ENCODE assay signal across 14 cellular contexts in the genomic region with DNA sequence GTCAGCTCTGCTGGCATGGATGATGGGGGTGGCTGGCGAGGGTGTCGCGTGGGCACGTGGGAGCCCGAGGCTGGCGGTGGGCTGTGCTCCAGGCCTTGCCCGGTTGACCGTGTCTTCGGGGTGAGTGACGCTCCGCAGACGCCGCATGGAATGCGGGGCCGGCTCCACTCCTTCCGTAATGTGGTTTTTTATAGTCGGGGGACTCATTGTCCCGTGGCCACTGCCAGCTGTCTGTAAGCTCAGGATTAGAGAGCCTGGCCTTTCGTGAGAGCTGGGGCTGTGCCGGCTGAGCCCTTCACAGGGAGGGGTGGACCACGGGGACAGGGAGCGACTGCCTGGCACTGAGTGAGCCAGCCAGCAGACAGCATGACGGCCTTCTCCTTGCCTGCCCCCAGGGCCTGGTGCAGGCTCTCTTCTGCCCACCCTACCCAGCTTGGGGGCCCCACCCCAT. TPM values are rescaled to one million over a fixed set of nuclear protein-coding genes. Genes with fewer than 3 reads are reported as not detected.
DNase-seq lines count a peak whose midpoint lies in the region; ATAC-seq, FAIRE-seq and TF ChIP-seq lines count a peak whose summit lies in the region.
"Had no signal": no experiment of that assay in that cellular context is flagged by ENCODE, and none has a peak within 500 bp of the region (broad histone marks: within the 10 kb centered on the region; RNA-seq: fewer than 3 reads in every experiment).

No MANE protein-coding gene starts in this region.

- H3K4me3 ChIP-seq in SJCRH30: no peak overlapping the region
- H3K4me3 ChIP-seq in kidney (ENCODE audit: low read length in 2 of 2): no peak overlapping the region

- DNase-seq in GM03348 (ENCODE audit: low spot score) (peak; percentile 62), SJCRH30 (peak; percentile 90 to 92), left cardiac atrium (peak; percentile 80), kidney (no peak), urothelium cell line (ENCODE audit: low spot score) (no peak), GM12891 (ENCODE audit: insufficient read length, low spot score) (no peak)
- DNase-seq: activated CD8-positive, alpha-beta memory T cell treated with anti-CD3 and anti-CD28 coated beads for 24 hours; DND-41; effector memory CD8-positive, alpha-beta T cell; NCI-H1436 treated with DMSO at 0.1 percent for 48 hours had no signal

- H3K27ac Mint-ChIP-seq in stimulated activated memory B cell treated with anti-CD40 and anti-IgM and Interleukin-4, amounts not matched to agents 10 μg/mL and 1 μg/mL and 100 μg/mL, for 72 hours: peak overlapping the region; percentile 57
- H3K27ac Mint-ChIP-seq: effector memory CD8-positive, alpha-beta T cell; natural killer cell treated with Interleukin-12 subunit alpha and Interleukin-12 subunit beta and Interleukin-15 and Interleukin-18, amount 100 ng/mL, for 72 hours; T-helper 2 cell treated with Interferon-gamma antibody and Interleukin-4, amounts not matched to agents 5 μg/mL and 100 μg/mL, for 36 hours had no signal

- FAIRE-seq in kidney (lab: Jason Lieb, UNC): no peak
- FAIRE-seq in urothelium cell line (lab: Jason Lieb, UNC): no peak
- no peak for FAIRE-seq in GM12891 (lab: Jason Lieb, UNC)

- H3K4me3 Mint-ChIP-seq in stimulated activated memory B cell treated with anti-CD40 and anti-IgM and Interleukin-4, amounts not matched to agents 10 μg/mL and 1 μg/mL and 100 μg/mL, for 72 hours: peak overlapping the region; percentile 89
- H3K4me3 Mint-ChIP-seq: natural killer cell treated with Interleukin-12 subunit alpha and Interleukin-12 subunit beta and Interleukin-15 and Interleukin-18, amount 100 ng/mL, for 72 hours; T-helper 2 cell treated with Interferon-gamma antibody and Interleukin-4, amounts not matched to agents 5 μg/mL and 100 μg/mL, for 36 hours had no signal

- H3K4me1 Mint-ChIP-seq in stimulated activated memory B cell treated with anti-CD40 and anti-IgM and Interleukin-4, amounts not matched to agents 10 μg/mL and 1 μg/mL and 100 μg/mL, for 72 hours: peaks cover 82% of the 10 kb centered on the region

- peaks cover 75% of the 10 kb centered on the region for H3K4me1 ChIP-seq in SJCRH30
- H3K4me1 ChIP-seq in kidney (ENCODE audit: control insufficient read depth in 1 of 2, insufficient read depth in 1 of 2, low read depth in 1 of 2, low read length in 2 of 2): peaks cover 0 to 12% of the 10 kb centered on the region in 2 donors

- no peak for TF ChIP-seq CTCF in kidney (IDR thresholded peaks at IDR 0.05; ENCODE audit: borderline replicate concordance, extremely low read depth, insufficient read depth)

- no peaks in the 10 kb centered on the region for H3K27me3 Mint-ChIP-seq in stimulated activated memory B cell treated with anti-CD40 and anti-IgM and Interleukin-4, amounts not matched to agents 10 μg/mL and 1 μg/mL and 100 μg/mL, for 72 hours

- H3K9me3 ChIP-seq in SJCRH30 (replicated peaks): no peaks in the 10 kb centered on the region
- no peaks in the 10 kb centered on the region for H3K9me3 ChIP-seq in kidney (ENCODE audit: control insufficient read depth in 1 of 2, low read length in 2 of 2)

- H3K27ac ChIP-seq in SJCRH30: peak overlapping the region; percentile 40
- peak overlapping the region in 1 of 2 donors; percentile 32 for H3K27ac ChIP-seq in kidney (ENCODE audit: low read depth in 2 of 2, low read length in 2 of 2)

- ATAC-seq in left cardiac atrium: peak; percentile 73 to 79
- ATAC-seq in stimulated activated memory B cell treated with anti-CD40 and anti-IgM and Interleukin-4, amounts not matched to agents 10 μg/mL and 1 μg/mL and 100 μg/mL, for 72 hours: no peak
- no peak for ATAC-seq in GM21381 (IDR thresholded peaks at IDR 0.05; ENCODE audit: unreplicated experiment)
- ATAC-seq: effector memory CD8-positive, alpha-beta T cell; natural killer cell treated with Interleukin-12 subunit alpha and Interleukin-12 subunit beta and Interleukin-15 and Interleukin-18, amount 100 ng/mL, for 72 hours had no signal

- no peaks in the 10 kb centered on the region for H3K9me3 Mint-ChIP-seq in stimulated activated memory B cell treated with anti-CD40 and anti-IgM and Interleukin-4, amounts not matched to agents 10 μg/mL and 1 μg/mL and 100 μg/mL, for 72 hours
- H3K9me3 Mint-ChIP-seq: effector memory CD8-positive, alpha-beta T cell; natural killer cell treated with Interleukin-12 subunit alpha and Interleukin-12 subunit beta and Interleukin-15 and Interleukin-18, amount 100 ng/mL, for 72 hours; T-helper 2 cell treated with Interferon-gamma antibody and Interleukin-4, amounts not matched to agents 5 μg/mL and 100 μg/mL, for 36 hours had no signal

- H3K27me3 ChIP-seq in SJCRH30: no peaks in the 10 kb centered on the region

- intact Hi-C loops in left cardiac atrium (cut with DNase I) (no loop called here), kidney (cut with DNase I) (no loop called here)

- no peaks in the 10 kb centered on the region for H3K36me3 Mint-ChIP-seq in stimulated activated memory B cell treated with anti-CD40 and anti-IgM and Interleukin-4, amounts not matched to agents 10 μg/mL and 1 μg/mL and 100 μg/mL, for 72 hours
- H3K36me3 Mint-ChIP-seq: natural killer cell treated with Interleukin-12 subunit alpha and Interleukin-12 subunit beta and Interleukin-15 and Interleukin-18, amount 100 ng/mL, for 72 hours had no signal

- no peak for TF ChIP-seq POLR2A in GM12891 (IDR thresholded peaks at IDR 0.05; ENCODE audit: low read depth, low read length)

- no peak overlapping the region for H3K9ac ChIP-seq in kidney (ENCODE audit: low read length in 2 of 2)

- H3K36me3 ChIP-seq in SJCRH30: no peaks in the 10 kb centered on the region
- no peaks in the 10 kb centered on the region for H3K36me3 ChIP-seq in kidney (ENCODE audit: control insufficient read depth in 1 of 2, insufficient read depth in 2 of 2, low read length in 2 of 2)

TF ChIP-seq in GM12891, 5 proteins besides CTCF, POLR2A, EP300 and RAD21:
- TF ChIP-seq POLR2AphosphoS5 (IDR thresholded peaks at IDR 0.05; ENCODE audit: low read depth, low read length): no peak
- TF ChIP-seq POU2F2 (IDR thresholded peaks at IDR 0.05; ENCODE audit: low read depth, low read length): no peak
- no peak for TF ChIP-seq TAF1 (IDR thresholded peaks at IDR 0.05; ENCODE audit: low read depth, low read length)

RNA-seq across cellular contexts. Expression of gene DOK7, which starts 20.4 kb away (rescaled TPM):
- total RNA-seq in SJCRH30 (2014; rRNA removed; shearing (Covaris generic)): 8.6 and 9.6 TPM in 2 replicates
- 10 to 100 TPM; 21.5 to 38.2 TPM for total RNA-seq in left cardiac atrium
- total RNA-seq in kidney: 7.0 TPM
- 1.2 TPM for polyA plus RNA-seq in kidney (ENCODE audit: insufficient read depth, low read depth, low replicate concordance)
- polyA plus RNA-seq in GM12891 (2012; ENCODE audit: low read depth, missing spikeins): 0.98 TPM

RNA-seq across cellular contexts. Expression of gene HGFAC, which starts 41.7 kb away (rescaled TPM):
- 0.12 and 0.63 TPM in 2 replicates for total RNA-seq in SJCRH30 (2014; rRNA removed; shearing (Covaris generic))
- total RNA-seq in left cardiac atrium: under 1 TPM; 0.34 to 0.38 TPM
- 1.6 TPM for total RNA-seq in kidney
- polyA plus RNA-seq in kidney (ENCODE audit: insufficient read depth, low read depth, low replicate concordance): 0.86 TPM
- not detected for polyA plus RNA-seq in GM12891 (2012; ENCODE audit: low read depth, missing spikeins)
- total RNA-seq: natural killer cell treated with Interleukin-12 subunit alpha and Interleukin-12 subunit beta and Interleukin-15 and Interleukin-18, amount 100 ng/mL, for 72 hours had no signal

RNA-seq across cellular contexts. Expression of gene LRPAP1, which starts 48.7 kb away (rescaled TPM):
- 107 and 109 TPM in 2 replicates for total RNA-seq in SJCRH30 (2014; rRNA removed; shearing (Covaris generic))
- total RNA-seq in left cardiac atrium (100 to 1,000 TPM; 226 to 312 TPM), kidney (204 TPM)
- 373 TPM for polyA plus RNA-seq in kidney (ENCODE audit: insufficient read depth, low read depth, low replicate concordance)
- 46.7 TPM for polyA plus RNA-seq in GM12891 (2012; ENCODE audit: low read depth, missing spikeins)

Comparison
In these comparisons a context has a peak if more than half of its experiments do, and no peak if none do; other contexts are left out.
1. DNase-seq: peak in GM03348 (single experiment), SJCRH30 (2 of 2) and left cardiac atrium (single experiment); none in kidney (single experiment), urothelium cell line (single experiment) and GM12891 (single experiment).
2. ATAC-seq: peak in left cardiac atrium (2 of 2); none in stimulated activated memory B cell treated with anti-CD40 and anti-IgM and Interleukin-4, amounts not matched to agents 10 μg/mL and 1 μg/mL and 100 μg/mL, for 72 hours (single experiment) and GM21381 (single experiment).